Comparison of ENCODE assay signal across 13 cellular contexts in the genomic region with DNA sequence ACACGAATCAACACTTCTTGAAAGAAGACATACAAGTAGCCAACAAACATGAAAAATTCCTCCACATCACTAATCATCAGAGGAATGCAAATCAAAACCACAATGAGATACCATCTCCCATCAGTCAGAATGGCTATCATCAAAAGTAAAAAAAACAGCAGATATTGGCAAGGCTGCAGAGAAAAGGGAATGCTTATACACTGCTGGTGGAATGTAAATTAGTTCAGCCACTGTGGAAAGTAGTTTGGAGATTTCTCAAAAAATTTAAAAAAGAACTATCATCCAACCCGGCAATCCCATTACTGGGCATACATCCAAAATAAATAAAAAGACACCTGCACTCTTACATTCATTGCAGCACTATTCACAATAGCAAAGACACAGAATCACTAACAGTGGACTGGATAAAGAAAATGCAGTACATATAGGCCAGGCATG.
DNase-seq lines count a peak whose midpoint lies in the region; ATAC-seq and TF ChIP-seq lines count a peak whose summit lies in the region.
"Had no signal": no experiment of that assay in that cellular context is flagged by ENCODE, and none has a peak within 500 bp of the region (broad histone marks: within the 10 kb centered on the region; RNA-seq: fewer than 3 reads in every experiment).

No MANE protein-coding gene starts in this region.

- no peak overlapping the region for H3K27ac Mint-ChIP-seq in activated naive CD8-positive, alpha-beta T cell treated with anti-CD3 and anti-CD28 coated beads for 36 hours

- peak; percentile 76 for DNase-seq in AG10803 (ENCODE audit: low read depth)
- DNase-seq in NCI-H1092 treated with DMSO at 0.1 percent for 48 hours (lab: John Stamatoyannopoulos, UW), result peak; percentile 32
- DNase-seq in SHP77 treated with DMSO at 0.1 percent for 48 hours (lab: John Stamatoyannopoulos, UW), result peak; percentile 7
- DNase-seq in glomerular visceral epithelial cell (ENCODE audit: extremely low spot score), result peak; percentile 92
- DNase-seq in activated naive CD8-positive, alpha-beta T cell treated with anti-CD3 and anti-CD28 coated beads for 36 hours, result no peak
- DNase-seq in epidermal melanocyte (ENCODE audit: insufficient read length, low spot score), result no peak
- DNase-seq: activated CD4-positive, CD25-positive, alpha-beta regulatory T cell treated with anti-CD3 and anti-CD28 coated beads, Interleukin-2, amount 50 U/mL, for 72 hours; activated naive CD4-positive, alpha-beta T cell treated with Interleukin-2 at 50 U/mL for 16 hours; gastrocnemius medialis; stomach had no signal

- no peak for TF ChIP-seq CTCF in AG10803 (conservative IDR thresholded peaks at IDR 0.05; ENCODE audit: low read length)

- no peaks in the 10 kb centered on the region for H3K36me3 Mint-ChIP-seq in activated naive CD8-positive, alpha-beta T cell treated with anti-CD3 and anti-CD28 coated beads for 36 hours

- H3K27me3 Mint-ChIP-seq in activated naive CD8-positive, alpha-beta T cell treated with anti-CD3 and anti-CD28 coated beads for 36 hours, result no peaks in the 10 kb centered on the region

- peaks cover 3% of the 10 kb centered on the region for H3K9me3 Mint-ChIP-seq in activated naive CD8-positive, alpha-beta T cell treated with anti-CD3 and anti-CD28 coated beads for 36 hours

- no peak overlapping the region for H3K4me3 Mint-ChIP-seq in activated naive CD8-positive, alpha-beta T cell treated with anti-CD3 and anti-CD28 coated beads for 36 hours

- no peak overlapping the region for H3K4me3 ChIP-seq in AG10803 (ENCODE audit: low read length)
- H3K4me3 ChIP-seq: BLaER1 treated with 17β-estradiol and CSF1 and Interleukin-3, amounts not matched to agents 10 nM and 100 nM; gastrocnemius medialis; stomach had no signal

- H3K4me1 Mint-ChIP-seq in activated naive CD8-positive, alpha-beta T cell treated with anti-CD3 and anti-CD28 coated beads for 36 hours, result no peaks in the 10 kb centered on the region

- ATAC-seq in HG02981 (IDR thresholded peaks at IDR 0.05; ENCODE audit: unreplicated experiment), result no peak
- ATAC-seq in HG02973 (IDR thresholded peaks at IDR 0.05; ENCODE audit: unreplicated experiment), result no peak
- ATAC-seq: gastrocnemius medialis had no signal

Comparison
In these comparisons a context has a peak if more than half of its experiments do, and no peak if none do; other contexts are left out.
1. DNase-seq: peak in AG10803 (single experiment), NCI-H1092 treated with DMSO at 0.1 percent for 48 hours (single experiment), SHP77 treated with DMSO at 0.1 percent for 48 hours (single experiment) and glomerular visceral epithelial cell (single experiment); none in activated naive CD8-positive, alpha-beta T cell treated with anti-CD3 and anti-CD28 coated beads for 36 hours (single experiment) and epidermal melanocyte (single experiment).